Comparison of ENCODE assay signal across 7 cellular contexts in the genomic region with DNA sequence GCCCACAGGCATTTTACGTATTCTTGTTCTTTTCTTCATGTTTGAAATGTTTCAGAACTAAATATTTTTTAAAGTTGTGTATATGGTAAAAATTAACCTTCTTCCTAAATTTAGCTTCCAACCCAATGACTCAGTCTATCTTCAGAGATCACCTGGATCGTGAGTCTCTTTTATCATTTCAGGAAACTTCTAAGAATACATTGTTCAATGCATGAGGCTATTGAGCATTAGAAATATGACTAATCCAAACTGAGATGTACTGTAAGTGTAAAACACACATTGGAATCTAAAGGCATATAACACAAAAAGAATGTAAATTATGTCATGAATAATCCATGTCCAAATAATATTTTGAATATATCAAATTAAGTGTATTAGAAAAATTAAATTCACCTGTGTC.
"Had no signal": no experiment of that assay in that cellular context is flagged by ENCODE, and none has a peak within 500 bp of the region (broad histone marks: within the 10 kb centered on the region; RNA-seq: fewer than 3 reads in every experiment).

No MANE protein-coding gene starts in this region.

- H3K4me3 Mint-ChIP-seq: GM23338, H9 had no signal

- FAIRE-seq: H1, H54, HTR-8/SVneo had no signal

- ATAC-seq: GM23338 had no signal

- H3K4me3 ChIP-seq: GM23338 had no signal

- H3K27ac Mint-ChIP-seq: GM23338, H9 had no signal

- H3K4me2 ChIP-seq: GM23338 had no signal

- DNase-seq: H9, HCEC 1CT, IMR-90 had no signal

- H2AFZ ChIP-seq: GM23338 had no signal
